Comparison of ENCODE assay signal across 4 cellular contexts in genomic region chr18:50833496-50833895, GRCh38. TPM values are rescaled to one million over a fixed set of nuclear protein-coding genes. Genes with fewer than 3 reads are reported as not detected.
"Had no signal": no experiment of that assay in that cellular context is flagged by ENCODE, and none has a peak within 500 bp of the region (broad histone marks: within the 10 kb centered on the region; RNA-seq: fewer than 3 reads in every experiment).

No MANE protein-coding gene starts in this region.

RNA-seq across cellular contexts. Expression of gene MRO, which starts 13.7 kb away (rescaled TPM):
- total RNA-seq: kidney epithelial cell, lung microvascular endothelial cell, mammary epithelial cell, myocyte had no signal
